In the genomic region with DNA sequence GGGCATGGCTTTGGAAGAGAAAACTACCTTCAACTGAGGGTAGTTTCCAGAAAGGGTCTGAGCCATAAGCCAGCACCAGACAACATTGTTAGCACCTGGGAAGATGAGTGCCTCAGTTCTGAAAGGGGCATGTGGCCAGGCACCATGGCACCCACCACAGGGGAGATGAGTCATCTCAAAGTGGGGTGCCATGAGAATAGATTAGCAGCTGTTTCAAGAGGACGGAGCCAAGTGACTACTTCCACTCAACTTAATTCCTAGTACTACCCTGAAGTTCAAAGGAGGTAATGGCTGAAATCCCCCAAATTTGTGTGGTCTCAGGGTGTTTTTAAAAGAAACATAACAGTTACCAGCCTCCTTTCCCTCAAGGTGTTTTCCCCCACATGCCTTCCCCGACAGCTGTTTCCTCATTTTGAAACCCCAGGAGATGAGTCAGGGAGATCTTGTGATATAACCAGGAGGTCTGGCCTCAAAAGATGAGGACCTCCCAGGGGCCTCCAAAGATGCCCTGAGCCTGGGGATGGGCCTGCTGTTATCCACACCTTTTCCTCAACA, we compare ENCODE assay signal across 10 cellular contexts. TPM values are rescaled to one million over a fixed set of nuclear protein-coding genes. Genes with fewer than 3 reads are reported as not detected.
DNase-seq lines count a peak whose midpoint lies in the region; ATAC-seq and TF ChIP-seq lines count a peak whose summit lies in the region.
"Had no signal": no experiment of that assay in that cellular context is flagged by ENCODE, and none has a peak within 500 bp of the region (broad histone marks: within the 10 kb centered on the region; RNA-seq: fewer than 3 reads in every experiment).

No MANE protein-coding gene starts in this region.

- H3K4me3 ChIP-seq in gastrocnemius medialis, result no peak overlapping the region

- peak overlapping the region; percentile 73 for H3K27ac Mint-ChIP-seq in activated naive CD8-positive, alpha-beta T cell treated with anti-CD3 and anti-CD28 coated beads for 36 hours
- H3K27ac Mint-ChIP-seq: activated naive CD8-positive, alpha-beta T cell had no signal

- H3K9me3 Mint-ChIP-seq in activated naive CD8-positive, alpha-beta T cell treated with anti-CD3 and anti-CD28 coated beads for 36 hours, result no peaks in the 10 kb centered on the region

- no peak for TF ChIP-seq POLR2A in gastrocnemius medialis (IDR thresholded peaks at IDR 0.05)

- peak; percentile 58 for DNase-seq in activated naive CD8-positive, alpha-beta T cell treated with anti-CD3 and anti-CD28 coated beads for 36 hours
- DNase-seq in ureter (ENCODE audit: low spot score) (no peak), COLO829 (ENCODE audit: low spot score) (no peak), islet precursor cell (no peak), gastrocnemius medialis (no peak)

- H3K4me1 ChIP-seq in gastrocnemius medialis, result no peaks in the 10 kb centered on the region

- no peaks in the 10 kb centered on the region for H3K36me3 ChIP-seq in gastrocnemius medialis

- no peaks in the 10 kb centered on the region for H3K27me3 ChIP-seq in gastrocnemius medialis

- H3K4me1 Mint-ChIP-seq in activated naive CD8-positive, alpha-beta T cell treated with anti-CD3 and anti-CD28 coated beads for 36 hours, result peaks cover 8% of the 10 kb centered on the region

- H3K9me3 ChIP-seq in gastrocnemius medialis, result no peaks in the 10 kb centered on the region

- no peak overlapping the region for H3K27ac ChIP-seq in gastrocnemius medialis

- ATAC-seq in GM18499 (IDR thresholded peaks at IDR 0.05; ENCODE audit: insufficient read depth, unreplicated experiment) (peak; percentile 62), GM19463 (IDR thresholded peaks at IDR 0.05; ENCODE audit: unreplicated experiment) (peak; percentile 85), HG03196 (IDR thresholded peaks at IDR 0.05; ENCODE audit: unreplicated experiment) (peak; percentile 90), gastrocnemius medialis (no peak)

- peak overlapping the region; percentile 18 for H3K4me3 Mint-ChIP-seq in activated naive CD8-positive, alpha-beta T cell treated with anti-CD3 and anti-CD28 coated beads for 36 hours
- H3K4me3 Mint-ChIP-seq: activated naive CD8-positive, alpha-beta T cell had no signal

- no peaks in the 10 kb centered on the region for H3K36me3 Mint-ChIP-seq in activated naive CD8-positive, alpha-beta T cell treated with anti-CD3 and anti-CD28 coated beads for 36 hours
- H3K36me3 Mint-ChIP-seq: activated naive CD8-positive, alpha-beta T cell had no signal

- peaks cover 5% of the 10 kb centered on the region for H3K27me3 Mint-ChIP-seq in activated naive CD8-positive, alpha-beta T cell treated with anti-CD3 and anti-CD28 coated beads for 36 hours
- H3K27me3 Mint-ChIP-seq: activated naive CD8-positive, alpha-beta T cell had no signal

- in situ Hi-C loops in gastrocnemius medialis (cut with MboI; ENCODE audit: low sequenced_read_pairs in 4 of 4), result no loop called here

- TF ChIP-seq CTCF in gastrocnemius medialis (IDR thresholded peaks at IDR 0.05 in 4 of 5, conservative IDR thresholded peaks at IDR 0.05 in 1 of 5), result no peak

- intact Hi-C loops in gastrocnemius medialis (cut with DNase I; ENCODE audit: low total_unique reads), result no loop called here

RNA-seq across cellular contexts. Expression of a gene that starts 27.8 kb away (rescaled TPM):
- not detected for total RNA-seq in activated naive CD8-positive, alpha-beta T cell treated with anti-CD3 and anti-CD28 coated beads for 36 hours
- total RNA-seq in ureter (not detected), gastrocnemius medialis (not detected)
- total RNA-seq: NCI-H460 had no signal

Comparison
In these comparisons a context has a peak if more than half of its experiments do, and no peak if none do; other contexts are left out.
1. ATAC-seq: peak in GM18499 (single experiment), GM19463 (single experiment) and HG03196 (single experiment); none in gastrocnemius medialis (0 of 2).